In genomic region chr3:12963184-12963868, GRCh38 we compare ENCODE assay signal across 2 cellular contexts.
TF ChIP-seq lines count a peak whose summit lies in the region.

No MANE protein-coding gene starts in this region.

TF ChIP-seq in HEK293, 187 proteins besides CTCF, POLR2A, EP300 and RAD21 (continued from another document):
- no peak for TF ChIP-seq PRDM10 (tag by site-specific recombination; IDR thresholded peaks at IDR 0.05)

TF ChIP-seq in GM12878, 131 proteins besides CTCF, POLR2A, EP300 and RAD21 (continued from another document):
- TF ChIP-seq ZBTB40 (IDR thresholded peaks at IDR 0.05; ENCODE audit: borderline replicate concordance) (no peak), TCF3 (IDR thresholded peaks at IDR 0.05; ENCODE audit: borderline replicate concordance, insufficient read depth, low read depth, low read length) (no peak), ELK1 (IDR thresholded peaks at IDR 0.05; ENCODE audit: low read depth, low read length) (no peak), NFYA (IDR thresholded peaks at IDR 0.05; ENCODE audit: borderline replicate concordance, low read depth, low read length) (no peak), FOXM1 (IDR thresholded peaks at IDR 0.05; ENCODE audit: low read depth, low read length) (no peak), ZBTB4 (CRISPR knock-in tag; IDR thresholded peaks at IDR 0.05) (no peak), ZNF274 (IDR thresholded peaks at IDR 0.05; ENCODE audit: insufficient read depth, insufficient read length) (no peak)
